ENCODE assay signal across 15 cellular contexts in genomic region chr6:11161031-11161966, GRCh38. TPM values are rescaled to one million over a fixed set of nuclear protein-coding genes. Genes with fewer than 3 reads are reported as not detected.
DNase-seq lines count a peak whose midpoint lies in the region; TF ChIP-seq lines count a peak whose summit lies in the region.
"Had no signal": no experiment of that assay in that cellular context is flagged by ENCODE, and none has a peak within 500 bp of the region (broad histone marks: within the 10 kb centered on the region; RNA-seq: fewer than 3 reads in every experiment).

No MANE protein-coding gene starts in this region.

- TF ChIP-seq CTCF in AG10803 (conservative IDR thresholded peaks at IDR 0.05; ENCODE audit: low read length) (no peak), dorsolateral prefrontal cortex (IDR thresholded peaks at IDR 0.05 in 54 of 56, conservative IDR thresholded peaks at IDR 0.05 in 2 of 56; ENCODE audit: low read depth in 1 of 56, partially characterized antibody in 56 of 56) (peak in 6 of 56 donors; percentile 8 to 48 (median 24))

- intact Hi-C loops in dorsolateral prefrontal cortex (cut with DNase I): no loop called here
- intact Hi-C loops in activated T-helper 2 cell treated with anti-CD3 and anti-CD28 coated beads, Interferon-gamma antibody, Interleukin-2, Interleukin-4, amounts not matched to agents 10 μg/mL and 5 μg/mL and 100 μg/mL, durations not matched to agents 14 hours and 24 hours and 36 hours (cut with micrococcal nuclease): no loop called here
- intact Hi-C loops in posterior vena cava (cut with DNase I): no loop called here

- no peaks in the 10 kb centered on the region for H3K36me3 Mint-ChIP-seq in activated T-helper 2 cell treated with anti-CD3 and anti-CD28 coated beads, Interferon-gamma antibody, Interleukin-2, Interleukin-4, amounts not matched to agents 10 μg/mL and 5 μg/mL and 100 μg/mL, durations not matched to agents 14 hours and 24 hours and 36 hours (ENCODE audit: low read depth)

- H3K4me3 ChIP-seq in AG10803 (ENCODE audit: low read length): no peak overlapping the region
- peak overlapping the region in 17 of 59 donors; percentile 3 to 47 (median 20) for H3K4me3 ChIP-seq in dorsolateral prefrontal cortex
- H3K4me3 ChIP-seq: stomach had no signal

- no peak overlapping the region for H3K27ac Mint-ChIP-seq in activated T-helper 2 cell treated with anti-CD3 and anti-CD28 coated beads, Interferon-gamma antibody, Interleukin-2, Interleukin-4, amounts not matched to agents 10 μg/mL and 5 μg/mL and 100 μg/mL, durations not matched to agents 14 hours and 24 hours and 36 hours
- H3K27ac Mint-ChIP-seq: activated naive CD8-positive, alpha-beta T cell treated with anti-CD3 and anti-CD28 coated beads, Interleukin-2, amount 50 U/mL, for 24 hours; T-helper 2 cell treated with Interferon-gamma antibody and Interleukin-4, amounts not matched to agents 5 μg/mL and 100 μg/mL, for 36 hours had no signal

- H3K27ac ChIP-seq in dorsolateral prefrontal cortex: peak overlapping the region in 57 of 59 donors; percentile 4 to 92 (median 79)
- H3K27ac ChIP-seq: stomach had no signal

- H3K4me1 Mint-ChIP-seq in activated T-helper 2 cell treated with anti-CD3 and anti-CD28 coated beads, Interferon-gamma antibody, Interleukin-2, Interleukin-4, amounts not matched to agents 10 μg/mL and 5 μg/mL and 100 μg/mL, durations not matched to agents 14 hours and 24 hours and 36 hours (ENCODE audit: low read depth): peaks cover 19% of the 10 kb centered on the region

- no peak overlapping the region for H3K4me3 Mint-ChIP-seq in activated T-helper 2 cell treated with anti-CD3 and anti-CD28 coated beads, Interferon-gamma antibody, Interleukin-2, Interleukin-4, amounts not matched to agents 10 μg/mL and 5 μg/mL and 100 μg/mL, durations not matched to agents 14 hours and 24 hours and 36 hours (ENCODE audit: low read depth)
- H3K4me3 Mint-ChIP-seq: activated naive CD8-positive, alpha-beta T cell treated with anti-CD3 and anti-CD28 coated beads, Interleukin-2, amount 50 U/mL, for 24 hours; T-helper 2 cell treated with Interferon-gamma antibody and Interleukin-4, amounts not matched to agents 5 μg/mL and 100 μg/mL, for 36 hours had no signal

- no peaks in the 10 kb centered on the region for H3K27me3 ChIP-seq in dorsolateral prefrontal cortex
- H3K27me3 ChIP-seq: stomach had no signal

- no peaks in the 10 kb centered on the region for H3K9me3 Mint-ChIP-seq in activated T-helper 2 cell treated with anti-CD3 and anti-CD28 coated beads, Interferon-gamma antibody, Interleukin-2, Interleukin-4, amounts not matched to agents 10 μg/mL and 5 μg/mL and 100 μg/mL, durations not matched to agents 14 hours and 24 hours and 36 hours
- H3K9me3 Mint-ChIP-seq: activated naive CD8-positive, alpha-beta T cell treated with anti-CD3 and anti-CD28 coated beads, Interleukin-2, amount 50 U/mL, for 24 hours; T-helper 2 cell treated with Interferon-gamma antibody and Interleukin-4, amounts not matched to agents 5 μg/mL and 100 μg/mL, for 36 hours had no signal

- peaks cover 3% of the 10 kb centered on the region for H3K27me3 Mint-ChIP-seq in activated T-helper 2 cell treated with anti-CD3 and anti-CD28 coated beads, Interferon-gamma antibody, Interleukin-2, Interleukin-4, amounts not matched to agents 10 μg/mL and 5 μg/mL and 100 μg/mL, durations not matched to agents 14 hours and 24 hours and 36 hours (ENCODE audit: low read depth)

- DNase-seq in AG10803 (ENCODE audit: low read depth) (peak; percentile 45), NCI-H1930 (lab: John Stamatoyannopoulos, UW) (peak; percentile 54 to 61), dorsolateral prefrontal cortex (peak in 1 of 10 donors; percentile 52), middle frontal gyrus (ENCODE audit: extremely low spot score, low spot score) (peak; percentile 20), kidney glomerular epithelial cell (lab: John Stamatoyannopoulos, UW) (no peak), posterior vena cava (ENCODE audit: low spot score) (no peak), NCI-H2081 treated with DMSO at 0.1 percent for 48 hours (lab: John Stamatoyannopoulos, UW) (no peak)
- no peak for DNase-seq in activated T-helper 2 cell treated with anti-CD3 and anti-CD28 coated beads, Interferon-gamma antibody, Interleukin-2, Interleukin-4, amounts not matched to agents 10 μg/mL and 5 μg/mL and 100 μg/mL, durations not matched to agents 14 hours and 24 hours and 36 hours (ENCODE audit: low spot score)
- DNase-seq: activated naive CD8-positive, alpha-beta T cell treated with anti-CD3 and anti-CD28 coated beads, Interleukin-2, amount 50 U/mL, for 24 hours; NCI-H2171; OCI-M1; stimulated activated CD4-positive, alpha-beta T cell treated with anti-CD3 and anti-CD28 coated beads, Interleukin-4, amount 100 ng/mL, for 1 hour; stomach had no signal

RNA-seq across cellular contexts. Expression of gene ERVFRD-1, which starts 49.8 kb away (rescaled TPM):
- total RNA-seq in dorsolateral prefrontal cortex (under 1 TPM in 1 of 120 experiments, not detected in 119; 0.20 TPM), posterior vena cava (under 1 TPM; 0.05 to 0.14 TPM)
- total RNA-seq in activated T-helper 2 cell treated with anti-CD3 and anti-CD28 coated beads, Interferon-gamma antibody, Interleukin-2, Interleukin-4, amounts not matched to agents 10 μg/mL and 5 μg/mL and 100 μg/mL, durations not matched to agents 14 hours and 24 hours and 36 hours: not detected in 2 replicates
- total RNA-seq: activated CD8-positive, alpha-beta memory T cell treated with anti-CD3 and anti-CD28 coated beads for 36 hours had no signal

Comparison
In these comparisons a context has a peak if more than half of its experiments do, and no peak if none do; other contexts are left out.
1. DNase-seq: peak in AG10803 (single experiment), NCI-H1930 (2 of 2) and middle frontal gyrus (single experiment); none in kidney glomerular epithelial cell (single experiment), activated T-helper 2 cell treated with anti-CD3 and anti-CD28 coated beads, Interferon-gamma antibody, Interleukin-2, Interleukin-4, amounts not matched to agents 10 μg/mL and 5 μg/mL and 100 μg/mL, durations not matched to agents 14 hours and 24 hours and 36 hours (single experiment), posterior vena cava (single experiment) and NCI-H2081 treated with DMSO at 0.1 percent for 48 hours (single experiment).